25 cellular contexts compared by ENCODE assay signal in genomic region chr12:12796171-12796570, GRCh38. TPM values are rescaled to one million over a fixed set of nuclear protein-coding genes. Genes with fewer than 3 reads are reported as not detected.
DNase-seq lines count a peak whose midpoint lies in the region; TF ChIP-seq lines count a peak whose summit lies in the region.
"Had no signal": no experiment of that assay in that cellular context is flagged by ENCODE, and none has a peak within 500 bp of the region (broad histone marks: within the 10 kb centered on the region; RNA-seq: fewer than 3 reads in every experiment).

No MANE protein-coding gene starts in this region.

- H3K4me3 Mint-ChIP-seq in nephron (no peak overlapping the region), type B pancreatic cell (no peak overlapping the region)
- H3K4me3 Mint-ChIP-seq: CD14-positive monocyte; CD4-positive, alpha-beta memory T cell; CD4-positive, CD25-positive, alpha-beta regulatory T cell; CD8-positive, alpha-beta memory T cell had no signal

- no TSS peak for BruUV-seq in PC-9 (replicated peaks; lab: Mats Ljungman, UMichigan)

- H3K4me2 ChIP-seq in PC-9 = no peak overlapping the region
- H3K4me2 ChIP-seq: BLaER1 had no signal

- H2AFZ ChIP-seq in PC-9 = no peak overlapping the region

- no peaks in the 10 kb centered on the region for H3K9me3 ChIP-seq in PC-9 (ENCODE audit: insufficient read depth, low read depth)
- H3K9me3 ChIP-seq: BE2C, BLaER1 had no signal

- H3K4me1 ChIP-seq in PC-9 (replicated peaks; ENCODE audit: insufficient read depth) = peaks cover 58% of the 10 kb centered on the region

- H3K4me1 Mint-ChIP-seq in nephron (peaks cover 21% of the 10 kb centered on the region), type B pancreatic cell (ENCODE audit: unreplicated experiment) (peaks cover 34% of the 10 kb centered on the region)
- H3K4me1 Mint-ChIP-seq: CD8-positive, alpha-beta memory T cell had no signal

- H3K27me3 Mint-ChIP-seq in nephron (ENCODE audit: low read depth) (no peaks in the 10 kb centered on the region), type B pancreatic cell (peaks cover 4% of the 10 kb centered on the region)
- H3K27me3 Mint-ChIP-seq: CD4-positive, alpha-beta memory T cell; CD4-positive, CD25-positive, alpha-beta regulatory T cell had no signal

- H3K36me3 Mint-ChIP-seq in nephron (ENCODE audit: low read depth) = no peaks in the 10 kb centered on the region
- H3K36me3 Mint-ChIP-seq in type B pancreatic cell = peaks cover 14% of the 10 kb centered on the region
- H3K36me3 Mint-ChIP-seq: CD14-positive monocyte; CD4-positive, alpha-beta memory T cell had no signal

- H3F3A ChIP-seq in PC-9 (ENCODE audit: insufficient read depth, low read depth) = peaks cover 31% of the 10 kb centered on the region

- H3K27ac ChIP-seq in PC-9 = peak overlapping the region; percentile 30; the same call in 1 of the 2 replicates
- H3K27ac ChIP-seq: BLaER1 had no signal

- H3K79me2 ChIP-seq in PC-9 (ENCODE audit: low read depth) = no peaks in the 10 kb centered on the region

- peak overlapping the region; percentile 40 to 79 (median 71) for H3K27ac Mint-ChIP-seq in nephron
- H3K27ac Mint-ChIP-seq in type B pancreatic cell = peak overlapping the region; percentile 58
- H3K27ac Mint-ChIP-seq: CD14-positive monocyte; CD8-positive, alpha-beta memory T cell had no signal

- no peak overlapping the region for H3K4me3 ChIP-seq in PC-9
- H3K4me3 ChIP-seq: BLaER1, GM12878 had no signal

- no peaks in the 10 kb centered on the region for H4K20me1 ChIP-seq in PC-9 (ENCODE audit: insufficient read depth)
- H4K20me1 ChIP-seq: BLaER1 had no signal

- H3K27me3 ChIP-seq in PC-9 (ENCODE audit: insufficient read depth, low read depth) = no peaks in the 10 kb centered on the region
- H3K27me3 ChIP-seq: BE2C, BLaER1 had no signal

- H3K9me3 Mint-ChIP-seq in nephron = no peaks in the 10 kb centered on the region
- peaks cover 11% of the 10 kb centered on the region for H3K9me3 Mint-ChIP-seq in type B pancreatic cell
- H3K9me3 Mint-ChIP-seq: CD4-positive, alpha-beta memory T cell; CD8-positive, alpha-beta memory T cell had no signal

- POLR2A ChIA-PET in PC-9 (lab: Charles Lee; ENCODE audit: unreplicated experiment) = no interaction called here

- H3K9me2 ChIP-seq in PC-9 (ENCODE audit: insufficient read depth) = no peaks in the 10 kb centered on the region

- intact Hi-C loops in PC-9 (cut with micrococcal nuclease; ENCODE audit: unreplicated experiment) = no loop called here

- DNase-seq in PC-9 = no peak
- DNase-seq in amniotic epithelial cell (ENCODE audit: low read depth) = peak; percentile 57
- DNase-seq in type B pancreatic cell (ENCODE audit: extremely low spot score, unreplicated experiment) = no peak
- no peak for DNase-seq in DMS53 treated with DMSO at 0.1 percent for 48 hours (lab: John Stamatoyannopoulos, UW; ENCODE audit: unreplicated experiment)
- DNase-seq in NCI-H187 treated with DMSO at 0.1 percent for 48 hours (lab: John Stamatoyannopoulos, UW) = no peak
- DNase-seq in NCI-H2107 treated with DMSO at 0.1 percent for 48 hours (lab: John Stamatoyannopoulos, UW; ENCODE audit: unreplicated experiment) = no peak
- no peak for DNase-seq in RKO (ENCODE audit: low spot score)
- DNase-seq: 8988T; ACHN; BE2C; C1 segment of cervical spinal cord; CD4-positive, alpha-beta memory T cell; CD4-positive, CD25-positive, alpha-beta regulatory T cell; CD8-positive, alpha-beta memory T cell; COR-L47; DMS 273 treated with DMSO at 0.1 percent for 48 hours; DMS153; DMS79; DND-41; EL; GDM1 had no signal

- CTCF ChIA-PET in PC-9 (lab: Charles Lee) = no interaction called here

- TF ChIP-seq CTCF in PC-9 (conservative IDR thresholded peaks at IDR 0.05) (no peak), nephron (IDR thresholded peaks at IDR 0.05; ENCODE audit: unreplicated experiment in 3 of 3) (no peak), type B pancreatic cell (conservative IDR thresholded peaks at IDR 0.05) (no peak)

- H3K36me3 ChIP-seq in PC-9 (ENCODE audit: low read depth) = no peaks in the 10 kb centered on the region
- H3K36me3 ChIP-seq: BE2C, BLaER1 had no signal

RNA-seq across cellular contexts. Expression of gene APOLD1, which starts 10.7 kb away (rescaled TPM):
- total RNA-seq in PC-9 (2021) (23.3 and 24.9 TPM in 2 replicates), type B pancreatic cell (ENCODE audit: low replicate concordance) (2.9 and 5.6 TPM in 2 replicates)

RNA-seq across cellular contexts. Expression of gene DDX47, which starts 17.0 kb away (rescaled TPM):
- 192 and 196 TPM in 2 replicates for total RNA-seq in PC-9 (2021)
- 73.0 and 142 TPM in 2 replicates for total RNA-seq in type B pancreatic cell (ENCODE audit: low replicate concordance)
